Comparison of ENCODE assay signal across 10 cellular contexts in the genomic region with DNA sequence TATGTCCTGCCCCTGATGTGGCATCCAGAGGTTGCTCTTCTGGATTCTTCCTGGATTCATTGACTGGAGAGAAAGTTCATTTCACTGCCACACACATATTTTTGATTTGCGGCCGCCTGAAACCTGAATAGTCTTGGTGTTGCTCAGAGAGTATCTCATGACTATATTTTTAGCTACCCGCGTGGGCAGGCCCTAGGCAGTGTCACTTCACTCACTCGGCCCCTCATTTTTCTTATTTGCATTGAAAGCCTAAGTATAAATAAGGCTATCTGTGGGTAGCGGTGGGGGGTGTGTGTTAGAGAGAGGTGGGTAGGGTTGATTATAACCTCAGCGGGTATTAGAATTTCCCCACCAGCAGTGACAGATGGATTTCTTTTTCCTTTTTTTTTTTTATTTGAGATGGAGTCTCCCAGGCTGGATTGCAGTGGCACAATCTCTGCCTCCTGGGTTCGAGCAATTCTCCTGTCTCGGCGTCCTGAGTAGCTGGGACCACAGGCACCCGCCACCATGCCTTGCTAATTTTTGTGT.
DNase-seq lines count a peak whose midpoint lies in the region; ATAC-seq lines count a peak whose summit lies in the region.
"Had no signal": no experiment of that assay in that cellular context is flagged by ENCODE, and none has a peak within 500 bp of the region (broad histone marks: within the 10 kb centered on the region; RNA-seq: fewer than 3 reads in every experiment).

No MANE protein-coding gene starts in this region.

- ATAC-seq in GM18511 (IDR thresholded peaks at IDR 0.05; ENCODE audit: unreplicated experiment) (peak; percentile 79), GM21619 (IDR thresholded peaks at IDR 0.05; ENCODE audit: unreplicated experiment) (peak; percentile 48), HG03432 (IDR thresholded peaks at IDR 0.05; ENCODE audit: unreplicated experiment) (peak; percentile 65)
- ATAC-seq: body of pancreas had no signal

- DNase-seq in myocyte (ENCODE audit: low read depth): peak; percentile 41
- no peak for DNase-seq in epidermal melanocyte (ENCODE audit: insufficient read length, low spot score)
- no peak for DNase-seq in Kasumi-1 (lab: John Stamatoyannopoulos, UW)
- no peak for DNase-seq in GM03348 (ENCODE audit: low spot score)
- DNase-seq in DMS79 treated with DMSO at 0.1 percent for 48 hours (lab: John Stamatoyannopoulos, UW): no peak
- DNase-seq: activated CD4-positive, alpha-beta T cell treated with anti-CD3 and anti-CD28 coated beads, Interleukin-2, amount 50 U/mL, for 1 hour; body of pancreas had no signal
